8 cellular contexts compared by ENCODE assay signal in genomic region chr1:6603851-6604558, GRCh38. TPM values are rescaled to one million over a fixed set of nuclear protein-coding genes. Genes with fewer than 3 reads are reported as not detected.
DNase-seq lines count a peak whose midpoint lies in the region; ATAC-seq and TF ChIP-seq lines count a peak whose summit lies in the region.

No MANE protein-coding gene starts in this region.

- peaks cover 0 to 4% (median 2%) of the 10 kb centered on the region in 9 donors for H3K36me3 ChIP-seq in heart left ventricle

- no peak overlapping the region for H3K4me3 ChIP-seq in HL-60 (replicated peaks; ENCODE audit: insufficient read depth, low read length)
- peak overlapping the region in 11 of 12 donors; percentile 72 to 96 (median 90) for H3K4me3 ChIP-seq in heart left ventricle

- intact Hi-C loops in heart left ventricle (cut with DNase I) = loop anchor here in 2 of 10 donors (1.0 to 5.0 kb wide), 3 partner anchors 8 to 98 kb away; partner anchors contain the start of genes DNAJC11 (in 1 of the 2) and THAP3 (in 1 of the 2)

- WGBS in heart left ventricle, 4 donors = 5 to 18% (median 11%) methylated on average over 19 of the region's 19 CpGs

- ATAC-seq in heart left ventricle (peak; percentile 9 to 64 (median 38)), GM19328 (IDR thresholded peaks at IDR 0.05; ENCODE audit: unreplicated experiment) (no peak)

- H3K27ac ChIP-seq in HL-60 (replicated peaks) (peak overlapping the region; percentile 90), heart left ventricle (peak overlapping the region; percentile 92 to 100 (median 99))

- no peaks in the 10 kb centered on the region for H3K27me3 ChIP-seq in HL-60 (ENCODE audit: insufficient read depth, poor library complexity, severe bottlenecking)
- no peaks in the 10 kb centered on the region for H3K27me3 ChIP-seq in heart left ventricle

- peak overlapping the region; percentile 80 for H3K4me3 Mint-ChIP-seq in activated naive CD8-positive, alpha-beta T cell treated with anti-CD3 and anti-CD28 coated beads for 36 hours
- peak overlapping the region; percentile 74 for H3K4me3 Mint-ChIP-seq in osteocyte (ENCODE audit: unreplicated experiment)

- no peaks in the 10 kb centered on the region for H3K27me3 Mint-ChIP-seq in activated naive CD8-positive, alpha-beta T cell treated with anti-CD3 and anti-CD28 coated beads for 36 hours
- H3K27me3 Mint-ChIP-seq in osteocyte (ENCODE audit: unreplicated experiment) = no peaks in the 10 kb centered on the region

- H3K9me3 Mint-ChIP-seq in activated naive CD8-positive, alpha-beta T cell treated with anti-CD3 and anti-CD28 coated beads for 36 hours = no peaks in the 10 kb centered on the region
- no peaks in the 10 kb centered on the region for H3K9me3 Mint-ChIP-seq in osteocyte (ENCODE audit: unreplicated experiment)

- peaks cover 17 to 50% (median 41%) of the 10 kb centered on the region in 12 donors for H3K4me1 ChIP-seq in heart left ventricle

- DNase-seq in A172 (ENCODE audit: low spot score) (peak; percentile 8), HL-60 (ENCODE audit: low read depth in 1 of 2, low spot score in 1 of 2) (no peak), heart left ventricle (peak; percentile 81 to 88 (median 82)), osteocyte (ENCODE audit: extremely low spot score, unreplicated experiment) (no peak), GM13976 (ENCODE audit: low spot score) (no peak), activated gamma-delta T cell treated with Interleukin-2 at 50 U/mL for 16 hours (no peak)
- peak; percentile 45 for DNase-seq in activated naive CD8-positive, alpha-beta T cell treated with anti-CD3 and anti-CD28 coated beads for 36 hours

- in situ Hi-C loops in GM13976 (cut with MboI; ENCODE audit: low sequenced_read_pairs, unreplicated experiment) = no loop called here

- H3K36me3 Mint-ChIP-seq in activated naive CD8-positive, alpha-beta T cell treated with anti-CD3 and anti-CD28 coated beads for 36 hours = peaks cover 24% of the 10 kb centered on the region
- H3K36me3 Mint-ChIP-seq in osteocyte (ENCODE audit: unreplicated experiment) = no peaks in the 10 kb centered on the region

- peaks cover 28% of the 10 kb centered on the region for H3K4me1 Mint-ChIP-seq in activated naive CD8-positive, alpha-beta T cell treated with anti-CD3 and anti-CD28 coated beads for 36 hours
- peaks cover 31% of the 10 kb centered on the region for H3K4me1 Mint-ChIP-seq in osteocyte (ENCODE audit: unreplicated experiment)

- peak overlapping the region; percentile 97 for H3K27ac Mint-ChIP-seq in activated naive CD8-positive, alpha-beta T cell treated with anti-CD3 and anti-CD28 coated beads for 36 hours
- H3K27ac Mint-ChIP-seq in osteocyte (ENCODE audit: unreplicated experiment) = peak overlapping the region; percentile 99

- TF ChIP-seq POLR2A in heart left ventricle (IDR thresholded peaks at IDR 0.05) = peak in 1 of 2 donors; percentile 31

- TF ChIP-seq CTCF in HL-60 (IDR thresholded peaks at IDR 0.05; ENCODE audit: insufficient read depth, low read length) = no peak
- peak in 1 of 12 donors; percentile 8 for TF ChIP-seq CTCF in heart left ventricle (IDR thresholded peaks at IDR 0.05)
- TF ChIP-seq CTCF in osteocyte (IDR thresholded peaks at IDR 0.05) = no peak
- no peak for TF ChIP-seq CTCF in GM13976 (IDR thresholded peaks at IDR 0.05; ENCODE audit: borderline replicate concordance, control extremely low read depth, extremely low read depth, insufficient read depth, missing control alignments)

- H3K9me3 ChIP-seq in heart left ventricle = no peaks in the 10 kb centered on the region

RNA-seq across cellular contexts. Expression of gene KLHL21, which starts 1.3 kb away (rescaled TPM):
- total RNA-seq in A172 (2014; rRNA removed; shearing (Covaris generic)) = 16.0 and 18.2 TPM in 2 replicates
- total RNA-seq in activated naive CD8-positive, alpha-beta T cell treated with anti-CD3 and anti-CD28 coated beads for 36 hours = 10 to 100 TPM; 31.2 TPM
- 100 to 1,000 TPM in 1 of 9 donors, 10 to 100 TPM in 8; 38.7 to 179 (median 65.4) TPM for total RNA-seq in heart left ventricle
- polyA plus RNA-seq in heart left ventricle = 10 to 100 TPM; 28.6 to 47.8 TPM
- total RNA-seq in osteocyte = 27.3 and 27.5 TPM in 2 replicates

RNA-seq across cellular contexts. Expression of gene PHF13, which starts 9.5 kb away (rescaled TPM):
- 6.2 and 8.4 TPM in 2 replicates for total RNA-seq in A172 (2014; rRNA removed; shearing (Covaris generic))
- total RNA-seq in activated naive CD8-positive, alpha-beta T cell treated with anti-CD3 and anti-CD28 coated beads for 36 hours = 10 to 100 TPM; 10.9 to 11.7 TPM
- total RNA-seq in heart left ventricle (10 to 100 TPM in 2 of 9 donors, 1 to 10 TPM in 7; 3.5 to 11.2 (median 7.9) TPM), osteocyte (24.0 and 28.9 TPM in 2 replicates)
- polyA plus RNA-seq in heart left ventricle = 1 to 10 TPM; 2.9 to 7.3 TPM

RNA-seq across cellular contexts. Expression of gene THAP3, which starts 20.7 kb away (rescaled TPM):
- total RNA-seq in A172 (2014; rRNA removed; shearing (Covaris generic)) = 18.1 and 21.3 TPM in 2 replicates
- 10 to 100 TPM; 16.2 to 16.4 TPM for total RNA-seq in activated naive CD8-positive, alpha-beta T cell treated with anti-CD3 and anti-CD28 coated beads for 36 hours
- 10 to 100 TPM in 7 of 9 donors, 1 to 10 TPM in 2; 7.5 to 20.7 (median 12.1) TPM for total RNA-seq in heart left ventricle
- 10 to 100 TPM; 21.7 to 22.1 TPM for polyA plus RNA-seq in heart left ventricle
- 16.5 and 18.7 TPM in 2 replicates for total RNA-seq in osteocyte

RNA-seq across cellular contexts. Expression of gene ZBTB48, which starts 24.2 kb away (rescaled TPM):
- 7.6 and 12.6 TPM in 2 replicates for total RNA-seq in A172 (2014; rRNA removed; shearing (Covaris generic))
- 10 to 100 TPM; 22.1 to 26.4 TPM for total RNA-seq in activated naive CD8-positive, alpha-beta T cell treated with anti-CD3 and anti-CD28 coated beads for 36 hours
- total RNA-seq in heart left ventricle (10 to 100 TPM in 7 of 9 donors, 1 to 10 TPM in 2; 6.4 to 23.1 (median 11.8) TPM), osteocyte (28.8 and 29.1 TPM in 2 replicates)
- 10 to 100 TPM; 12.4 to 17.0 TPM for polyA plus RNA-seq in heart left ventricle

RNA-seq across cellular contexts. Expression of gene TAS1R1, which starts 48.9 kb away (rescaled TPM):
- total RNA-seq in A172 (2014; rRNA removed; shearing (Covaris generic)) = not detected in 2 replicates
- total RNA-seq in activated naive CD8-positive, alpha-beta T cell treated with anti-CD3 and anti-CD28 coated beads for 36 hours = not detected
- total RNA-seq in heart left ventricle = not detected
- polyA plus RNA-seq in heart left ventricle = not detected
- total RNA-seq in osteocyte = not detected in 2 replicates

Comparison
In these comparisons a context has a peak if more than half of its experiments do, and no peak if none do; other contexts are left out.
1. DNase-seq: peak in A172 (single experiment), activated naive CD8-positive, alpha-beta T cell treated with anti-CD3 and anti-CD28 coated beads for 36 hours (single experiment) and heart left ventricle (5 of 5); none in HL-60 (0 of 2), osteocyte (single experiment), GM13976 (single experiment) and activated gamma-delta T cell treated with Interleukin-2 at 50 U/mL for 16 hours (single experiment).